8 cellular contexts compared by ENCODE assay signal in the genomic region with DNA sequence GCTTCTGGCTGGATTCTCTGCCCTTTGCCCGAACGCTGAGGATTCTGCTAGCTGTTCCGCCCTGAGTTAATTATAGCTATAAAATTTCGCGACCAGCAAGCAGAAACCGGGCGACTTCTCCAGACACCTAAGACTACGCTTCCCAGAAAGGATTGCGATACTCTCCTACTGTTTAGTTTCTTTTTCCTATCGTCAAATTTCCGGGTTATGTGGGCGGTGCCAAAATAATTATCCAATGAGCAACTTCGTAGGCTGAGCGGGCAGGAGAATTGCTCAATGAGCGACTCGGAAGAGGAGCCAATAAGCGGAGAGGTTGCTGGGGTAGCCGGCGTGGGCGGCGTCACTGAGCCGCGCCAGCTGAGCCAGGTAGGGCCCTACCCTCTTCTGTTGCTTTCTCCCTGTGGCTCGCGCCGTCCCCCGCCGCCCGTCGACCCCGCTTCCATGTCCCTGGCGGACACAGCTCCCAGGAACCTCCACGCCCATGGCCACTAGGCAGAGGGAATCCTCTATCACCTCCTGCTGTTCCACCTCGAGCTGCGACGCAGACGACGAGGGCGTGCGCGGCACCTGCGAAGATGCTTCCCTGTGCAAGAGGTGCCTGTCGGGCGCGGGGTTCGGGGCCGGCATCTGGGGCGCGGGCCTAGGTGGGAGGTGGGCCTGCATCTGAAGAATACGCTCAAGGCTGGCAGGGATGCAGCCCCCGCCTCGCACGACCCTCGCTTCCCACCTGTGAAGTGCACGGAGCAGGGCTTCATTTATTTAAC. TPM values are rescaled to one million over a fixed set of nuclear protein-coding genes. Genes with fewer than 3 reads are reported as not detected.
DNase-seq lines count a peak whose midpoint lies in the region; ATAC-seq and TF ChIP-seq lines count a peak whose summit lies in the region.

Gene LCMT1, plus strand, starts transcription at position 340 of the 764 bp plus-strand sequence. Its CDS starts 142 bp downstream, at position 482.

- WGBS in suprapubic skin = under 1% methylated on average over 47 of the region's 55 CpGs

- H3K4me1 ChIP-seq in suprapubic skin = peaks cover 39% of the 10 kb centered on the region

- H3K27ac ChIP-seq in suprapubic skin = peak within 1 kb of the TSS; percentile 52

- H3K27me3 Mint-ChIP-seq in activated naive CD4-positive, alpha-beta T cell treated with anti-CD3 and anti-CD28 coated beads, Interleukin-2, amount 50 U/mL, for 24 hours = no peaks in the 10 kb centered on the region

- H3K4me1 Mint-ChIP-seq in activated naive CD4-positive, alpha-beta T cell treated with anti-CD3 and anti-CD28 coated beads, Interleukin-2, amount 50 U/mL, for 24 hours = peaks cover 60% of the 10 kb centered on the region

- H3K4me3 Mint-ChIP-seq in activated naive CD4-positive, alpha-beta T cell treated with anti-CD3 and anti-CD28 coated beads, Interleukin-2, amount 50 U/mL, for 24 hours = peak within 1 kb of the TSS; percentile 87

- peak; percentile 92 for DNase-seq in GM06990 (ENCODE audit: extremely low read depth, insufficient read length)
- peak; percentile 97 for DNase-seq in NCI-H1092 (lab: John Stamatoyannopoulos, UW)
- peak; percentile 98 for DNase-seq in globus pallidus (ENCODE audit: low spot score)
- peak; percentile 38 to 96 (median 88) for DNase-seq in nucleus accumbens (lab: John Stamatoyannopoulos, UW)
- DNase-seq in suprapubic skin (ENCODE audit: low spot score in 2 of 2) = peak; percentile 94

- H3K9me3 ChIP-seq in suprapubic skin = no peaks in the 10 kb centered on the region

- H3K36me3 ChIP-seq in GM06990 (ENCODE audit: control insufficient read depth, insufficient read depth, low read length) = no peaks in the 10 kb centered on the region
- H3K36me3 ChIP-seq in suprapubic skin = no peaks in the 10 kb centered on the region

- no peak for TF ChIP-seq EP300 in suprapubic skin (IDR thresholded peaks at IDR 0.05)

- ATAC-seq in HG02588 (IDR thresholded peaks at IDR 0.05; ENCODE audit: unreplicated experiment) = peak; percentile 92
- ATAC-seq in SK-N-SH treated with all-trans-retinoic acid at 6 μM for 48 hours = peak; percentile 87

- H3K27me3 ChIP-seq in GM06990 (replicated peaks; ENCODE audit: control insufficient read depth, insufficient read depth, low read length) (no peaks in the 10 kb centered on the region), suprapubic skin (no peaks in the 10 kb centered on the region)

- peak in 1 of 2 donors; percentile 46 for TF ChIP-seq POLR2A in suprapubic skin (IDR thresholded peaks at IDR 0.05)

- no peaks in the 10 kb centered on the region for H3K9me3 Mint-ChIP-seq in activated naive CD4-positive, alpha-beta T cell treated with anti-CD3 and anti-CD28 coated beads, Interleukin-2, amount 50 U/mL, for 24 hours

- H3K36me3 Mint-ChIP-seq in activated naive CD4-positive, alpha-beta T cell treated with anti-CD3 and anti-CD28 coated beads, Interleukin-2, amount 50 U/mL, for 24 hours = peaks cover 4% of the 10 kb centered on the region

- peak within 1 kb of the TSS; percentile 90 for H3K4me3 ChIP-seq in GM06990 (replicated peaks; ENCODE audit: low read depth, low read length)
- peak within 1 kb of the TSS; percentile 86 for H3K4me3 ChIP-seq in suprapubic skin

- TF ChIP-seq CTCF in GM06990 (IDR thresholded peaks at IDR 0.05; ENCODE audit: insufficient read depth, low read length, poor library complexity, severe bottlenecking) = no peak
- TF ChIP-seq CTCF in suprapubic skin (IDR thresholded peaks at IDR 0.05) = no peak

- H3K27ac Mint-ChIP-seq in activated naive CD4-positive, alpha-beta T cell treated with anti-CD3 and anti-CD28 coated beads, Interleukin-2, amount 50 U/mL, for 24 hours = peak within 1 kb of the TSS; percentile 99

TF ChIP-seq in SK-N-SH treated with all-trans-retinoic acid at 6 μM for 48 hours, 23 proteins besides CTCF, POLR2A, EP300 and RAD21:
- TF ChIP-seq CSDC2 (CRISPR knock-in tag; IDR thresholded peaks at IDR 0.05) (no peak), ISL1 (CRISPR knock-in tag; IDR thresholded peaks at IDR 0.05) (no peak), BACH2 (CRISPR knock-in tag; IDR thresholded peaks at IDR 0.05; ENCODE audit: borderline replicate concordance) (no peak), RARB (CRISPR knock-in tag; IDR thresholded peaks at IDR 0.05) (no peak)

RNA-seq across cellular contexts. Expression of gene LCMT1, which starts in this region (rescaled TPM):
- total RNA-seq in suprapubic skin = 10 to 100 TPM; 41.2 to 54.3 (median 42.8) TPM

Comparison
In these comparisons a context has a peak if more than half of its experiments do, and no peak if none do; other contexts are left out.
1. Peak in every context shown above with its lines: DNase-seq, ATAC-seq, H3K4me3 ChIP-seq and H3K27ac ChIP-seq.